ENCODE assay signal across 11 cellular contexts in genomic region chr4:170323623-170324022, GRCh38.
"Had no signal": no experiment of that assay in that cellular context is flagged by ENCODE, and none has a peak within 500 bp of the region (broad histone marks: within the 10 kb centered on the region; RNA-seq: fewer than 3 reads in every experiment).

No MANE protein-coding gene starts in this region.

- H3K4me3 Mint-ChIP-seq: GM23338, H9, HFFc6 had no signal

- FAIRE-seq: H1, H54 had no signal

- H3K27ac Mint-ChIP-seq: GM23338, H9, HFFc6 had no signal

- DNase-seq: GM23248, GOT3, H7, H9, HCEC 1CT, HFFc6 had no signal

- H3K27ac ChIP-seq: GM23248 had no signal

- ATAC-seq: GM23338, HCT116 had no signal

- H3K36me3 ChIP-seq: HAP-1 had no signal

- H3K4me1 ChIP-seq: HAP-1 had no signal

- H3K4me1 Mint-ChIP-seq: GM23338, H9 had no signal

- H3K4me3 ChIP-seq: GM23248, GM23338, HAP-1 had no signal

- H3K9me3 ChIP-seq: HAP-1 had no signal

- H3K4me2 ChIP-seq: GM23338 had no signal

- H2AFZ ChIP-seq: GM23248, GM23338 had no signal

- H3K9ac ChIP-seq: GM23248 had no signal
